Comparison of ENCODE assay signal across 22 cellular contexts in genomic region chr2:51650769-51651168, GRCh38.
A peak's percentile ranks its signal among the peaks of the same experiment; 100 is the strongest.
DNase-seq lines count a peak whose midpoint lies in the region; ATAC-seq and TF ChIP-seq lines count a peak whose summit lies in the region.
"Had no signal": no experiment of that assay in that cellular context is flagged by ENCODE, and none has a peak within 500 bp of the region (broad histone marks: within the 10 kb centered on the region; RNA-seq: fewer than 3 reads in every experiment).

No MANE protein-coding gene starts in this region.

- H3K9me3 Mint-ChIP-seq in CD14-positive monocyte: peaks cover 0 to 3% (median 0%) of the 10 kb centered on the region in 7 donors

- 0 out of 2 replicates have a peak overlapping the region, but pooled peaks have one; percentile 18 for H3K4me3 ChIP-seq in Karpas-422 (ENCODE audit: low read length)
- H3K4me3 ChIP-seq: body of pancreas, coronary artery, MG63, ovary, SJSA1 had no signal

- no peak overlapping the region for H3K9ac ChIP-seq in Karpas-422 (ENCODE audit: low read length)

- H4K20me1 ChIP-seq in Karpas-422 (ENCODE audit: insufficient read depth, low read depth, low read length): no peaks in the 10 kb centered on the region

- peaks cover 6% of the 10 kb centered on the region; the same call in 1 of the 2 replicates for H3K9me3 ChIP-seq in Karpas-422 (ENCODE audit: low read length)
- H3K9me3 ChIP-seq: body of pancreas, MG63, ovary had no signal

- no peak overlapping the region for H3K27ac Mint-ChIP-seq in CD14-positive monocyte
- H3K27ac Mint-ChIP-seq: activated CD4-positive, alpha-beta T cell treated with anti-CD3 and anti-CD28 coated beads for 36 hours; CD8-positive, alpha-beta memory T cell had no signal

- H2AFZ ChIP-seq in Karpas-422 (ENCODE audit: low read length): no peak overlapping the region

- H3K79me2 ChIP-seq in Karpas-422 (ENCODE audit: low read length): no peaks in the 10 kb centered on the region

- no peak overlapping the region for H3K4me2 ChIP-seq in Karpas-422 (ENCODE audit: low read depth, low read length, poor library complexity, severe bottlenecking)

- no peaks in the 10 kb centered on the region for H3K27me3 Mint-ChIP-seq in CD14-positive monocyte (ENCODE audit: low read depth in 3 of 3)
- H3K27me3 Mint-ChIP-seq: activated CD4-positive, alpha-beta T cell treated with anti-CD3 and anti-CD28 coated beads for 36 hours; CD8-positive, alpha-beta memory T cell had no signal

- intact Hi-C loops in CD14-positive monocyte (cut with micrococcal nuclease): no loop called here

- TF ChIP-seq CTCF in CD14-positive monocyte (IDR thresholded peaks at IDR 0.05): no peak

- peaks cover 9% of the 10 kb centered on the region for H3K4me1 ChIP-seq in Karpas-422 (ENCODE audit: low read length)
- H3K4me1 ChIP-seq: body of pancreas, SJSA1 had no signal

- DNase-seq in Karpas-422: no peak
- no peak for DNase-seq in CD14-positive monocyte (ENCODE audit: low spot score)
- DNase-seq in ACHN: no peak
- DNase-seq in amygdala (lab: John Stamatoyannopoulos, UW): no peak
- DNase-seq: activated CD4-positive, alpha-beta T cell treated with anti-CD3 and anti-CD28 coated beads for 36 hours; activated naive CD4-positive, alpha-beta T cell treated with anti-CD3 and anti-CD28 coated beads, Interleukin-2, amount 50 U/mL, for 16 hours; activated T-cell treated with anti-CD3 and anti-CD28 coated beads for 4 hours; body of pancreas; CD8-positive, alpha-beta memory T cell; MG63; NCI-H2029; NCI-H524; ovary; substantia nigra; T-helper 9 cell had no signal

- ATAC-seq in GM18858 (IDR thresholded peaks at IDR 0.05; ENCODE audit: unreplicated experiment) (peak; percentile 90), GM21390 (IDR thresholded peaks at IDR 0.05; ENCODE audit: unreplicated experiment) (peak; percentile 83), HG02981 (IDR thresholded peaks at IDR 0.05; ENCODE audit: unreplicated experiment) (peak; percentile 86), GM18909 (IDR thresholded peaks at IDR 0.05; ENCODE audit: poor library complexity, unreplicated experiment) (no peak)
- ATAC-seq: activated CD4-positive, alpha-beta T cell treated with anti-CD3 and anti-CD28 coated beads for 36 hours; body of pancreas; HCT116 had no signal

- H3K27ac ChIP-seq in Karpas-422 (ENCODE audit: low read length): no peak overlapping the region
- H3K27ac ChIP-seq: body of pancreas, coronary artery, ovary, SJSA1 had no signal

- H3K4me3 Mint-ChIP-seq in CD14-positive monocyte: no peak overlapping the region
- H3K4me3 Mint-ChIP-seq: activated CD4-positive, alpha-beta T cell treated with anti-CD3 and anti-CD28 coated beads for 36 hours; CD8-positive, alpha-beta memory T cell had no signal

- H3K27me3 ChIP-seq in Karpas-422 (ENCODE audit: low read length): no peaks in the 10 kb centered on the region
- H3K27me3 ChIP-seq: body of pancreas, MG63, ovary, SJSA1 had no signal

- no peaks in the 10 kb centered on the region for H3K36me3 Mint-ChIP-seq in CD14-positive monocyte
- H3K36me3 Mint-ChIP-seq: CD8-positive, alpha-beta memory T cell had no signal

- H3K9me2 ChIP-seq in Karpas-422 (replicated peaks; ENCODE audit: insufficient read depth, low read length): no peaks in the 10 kb centered on the region

- no peaks in the 10 kb centered on the region for H3K36me3 ChIP-seq in Karpas-422 (ENCODE audit: insufficient read depth, low read length)
- H3K36me3 ChIP-seq: MG63, ovary, SJSA1 had no signal

- H3K4me1 Mint-ChIP-seq in CD14-positive monocyte: no peaks in the 10 kb centered on the region
- H3K4me1 Mint-ChIP-seq: activated CD4-positive, alpha-beta T cell treated with anti-CD3 and anti-CD28 coated beads for 36 hours; CD8-positive, alpha-beta memory T cell had no signal

- in situ Hi-C loops in ACHN (cut with HindIII; ENCODE audit: low pct_ligation_motif_present, low pct_unique_long_range_greater_than_20kb, low sequenced_read_pairs): no loop called here
